14 cellular contexts compared by ENCODE assay signal in the genomic region with DNA sequence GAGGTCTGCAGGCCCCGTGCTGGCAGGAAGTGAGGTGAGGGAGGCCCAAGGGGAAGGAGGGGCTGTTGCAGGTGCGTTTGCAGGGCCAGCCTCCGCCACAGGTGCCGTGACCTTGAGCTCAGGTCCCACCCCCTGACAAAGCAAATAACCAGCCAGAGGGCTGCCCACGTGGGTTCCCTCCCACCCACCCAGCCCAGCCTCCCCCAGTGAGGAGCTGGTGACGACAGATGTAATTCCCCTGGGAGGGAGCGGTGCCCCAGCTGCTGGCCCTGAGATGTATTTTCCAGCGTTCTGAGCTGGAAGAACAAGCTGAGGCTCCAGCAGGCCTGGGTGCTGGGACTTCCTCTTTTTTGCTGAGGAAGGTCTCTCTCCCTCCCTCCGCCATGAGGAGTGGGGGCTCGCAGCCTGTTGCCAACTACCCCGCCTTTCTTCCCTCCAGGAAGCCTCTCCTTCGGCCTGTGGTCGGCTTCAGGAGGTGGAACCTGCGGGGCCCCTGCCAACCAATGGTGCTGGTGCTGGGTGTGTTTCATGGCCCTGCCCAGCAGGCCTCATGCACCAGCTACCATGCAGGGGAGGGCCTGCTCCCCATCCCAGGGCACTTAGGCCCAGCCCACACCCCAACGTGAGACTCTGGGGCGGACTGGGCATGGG.
DNase-seq lines count a peak whose midpoint lies in the region; ATAC-seq and TF ChIP-seq lines count a peak whose summit lies in the region.
"Had no signal": no experiment of that assay in that cellular context is flagged by ENCODE, and none has a peak within 500 bp of the region (broad histone marks: within the 10 kb centered on the region; RNA-seq: fewer than 3 reads in every experiment).

No MANE protein-coding gene starts in this region.

- no peaks in the 10 kb centered on the region for H3K9me3 Mint-ChIP-seq in stimulated activated memory B cell treated with anti-CD40 and anti-IgM and Interleukin-4, amounts not matched to agents 10 μg/mL and 1 μg/mL and 100 μg/mL, for 72 hours
- H3K9me3 Mint-ChIP-seq: activated T-cell treated with anti-CD3 and anti-CD28 coated beads, Interleukin-2, amount 50 U/mL, for 24 hours; nephron progenitor cell had no signal

- no peaks in the 10 kb centered on the region for H3K36me3 ChIP-seq in HEK293 (ENCODE audit: control insufficient read depth in 2 of 2, insufficient read depth in 1 of 2, low read length in 2 of 2)
- H3K36me3 ChIP-seq in OCI-LY7 (ENCODE audit: insufficient read depth, low read length) = no peaks in the 10 kb centered on the region
- H3K36me3 ChIP-seq: spleen had no signal

- peak; percentile 42 for ATAC-seq in stimulated activated memory B cell treated with anti-CD40 and anti-IgM and Interleukin-4, amounts not matched to agents 10 μg/mL and 1 μg/mL and 100 μg/mL, for 72 hours
- ATAC-seq: PC-3 had no signal

- H3K27ac ChIP-seq in HEK293 (ENCODE audit: extremely low read depth, low read depth, low read length) = no peak overlapping the region
- no peak overlapping the region for H3K27ac ChIP-seq in OCI-LY7 (ENCODE audit: low read depth, low read length, poor library complexity, severe bottlenecking)
- H3K27ac ChIP-seq: epithelial cell of prostate, spleen had no signal

- no peaks in the 10 kb centered on the region for H3K9me3 ChIP-seq in HEK293 (ENCODE audit: control insufficient read depth, insufficient read depth, low read depth, low read length)
- H3K9me3 ChIP-seq in OCI-LY7 (ENCODE audit: low read length) = no peaks in the 10 kb centered on the region
- H3K9me3 ChIP-seq: spleen had no signal

- H3K4me1 ChIP-seq in HEK293 (ENCODE audit: control insufficient read depth, insufficient read depth, low read length) (no peaks in the 10 kb centered on the region), OCI-LY7 (ENCODE audit: insufficient read depth, low read length, poor library complexity, severe bottlenecking) (peaks cover 14% of the 10 kb centered on the region)

- peaks cover 14% of the 10 kb centered on the region for H3K27me3 Mint-ChIP-seq in stimulated activated memory B cell treated with anti-CD40 and anti-IgM and Interleukin-4, amounts not matched to agents 10 μg/mL and 1 μg/mL and 100 μg/mL, for 72 hours

- TF ChIP-seq CTCF in HEK293 (tag by site-specific recombination; IDR thresholded peaks at IDR 0.05) (no peak), OCI-LY7 (conservative IDR thresholded peaks at IDR 0.05; ENCODE audit: low read length) (no peak)

- no peak overlapping the region for H3K4me3 Mint-ChIP-seq in stimulated activated memory B cell treated with anti-CD40 and anti-IgM and Interleukin-4, amounts not matched to agents 10 μg/mL and 1 μg/mL and 100 μg/mL, for 72 hours
- H3K4me3 Mint-ChIP-seq: activated T-cell treated with anti-CD3 and anti-CD28 coated beads, Interleukin-2, amount 50 U/mL, for 24 hours; nephron progenitor cell had no signal

- 0 out of 2 replicates have a peak overlapping the region, but pooled peaks have one; percentile 46 for H2AFZ ChIP-seq in OCI-LY7 (ENCODE audit: low read length)

- peak overlapping the region; percentile 45 for H3K4me2 ChIP-seq in OCI-LY7 (ENCODE audit: low read length)

- H3K9me2 ChIP-seq in OCI-LY7 (ENCODE audit: insufficient read depth, low read length) = no peaks in the 10 kb centered on the region

- H4K20me1 ChIP-seq in OCI-LY7 (ENCODE audit: insufficient read depth, low read length) = no peaks in the 10 kb centered on the region

- H3K4me3 ChIP-seq in HEK293 (ENCODE audit: low read depth, low read length) (no peak overlapping the region), OCI-LY7 (ENCODE audit: low read depth, low read length, poor library complexity, severe bottlenecking) (no peak overlapping the region)
- H3K4me3 ChIP-seq: spleen had no signal

- intact Hi-C loops in OCI-LY7 (cut with micrococcal nuclease; ENCODE audit: unreplicated experiment) = no loop called here

- POLR2A ChIA-PET in HEK293 (lab: Yijun Ruan, JAX) = interaction anchor here (0.7 kb wide), 1 partner anchor 350 kb away, joined by 6 read pairs; no protein-coding TSS in a partner anchor
- POLR2A ChIA-PET in OCI-LY7 (lab: Charles Lee) = no interaction called here

- CTCF ChIA-PET in HEK293 (lab: Yijun Ruan, JAX) = interaction anchor here (0.7 kb wide), 1 partner anchor 43 kb away, joined by 3 read pairs; no protein-coding TSS in a partner anchor
- CTCF ChIA-PET in OCI-LY7 (lab: Charles Lee; ENCODE audit: unreplicated experiment) = no interaction called here

- H3K27ac Mint-ChIP-seq in stimulated activated memory B cell treated with anti-CD40 and anti-IgM and Interleukin-4, amounts not matched to agents 10 μg/mL and 1 μg/mL and 100 μg/mL, for 72 hours = no peak overlapping the region
- H3K27ac Mint-ChIP-seq: activated T-cell treated with anti-CD3 and anti-CD28 coated beads, Interleukin-2, amount 50 U/mL, for 24 hours; nephron progenitor cell had no signal

- H3K36me3 Mint-ChIP-seq in stimulated activated memory B cell treated with anti-CD40 and anti-IgM and Interleukin-4, amounts not matched to agents 10 μg/mL and 1 μg/mL and 100 μg/mL, for 72 hours = no peaks in the 10 kb centered on the region

- H3K4me1 Mint-ChIP-seq in stimulated activated memory B cell treated with anti-CD40 and anti-IgM and Interleukin-4, amounts not matched to agents 10 μg/mL and 1 μg/mL and 100 μg/mL, for 72 hours = peaks cover 4% of the 10 kb centered on the region

- no peaks in the 10 kb centered on the region for H3K79me2 ChIP-seq in OCI-LY7 (ENCODE audit: insufficient read depth, low read depth, low read length)

- BruUV-seq in OCI-LY7 (replicated peaks; lab: Mats Ljungman, UMichigan) = no TSS peak

- peak; percentile 67 for DNase-seq in OCI-LY7 (ENCODE audit: low spot score)
- DNase-seq in germinal center (ENCODE audit: low spot score) = peak; percentile 27
- no peak for DNase-seq in NCI-H2107 treated with DMSO at 0.1 percent for 48 hours (lab: John Stamatoyannopoulos, UW; ENCODE audit: unreplicated experiment)
- no peak for DNase-seq in hepatic stellate cell (ENCODE audit: low spot score)
- no peak for DNase-seq in NCI-H524 treated with DMSO at 0.1 percent for 48 hours (lab: John Stamatoyannopoulos, UW)
- no peak for DNase-seq in 8988T
- DNase-seq: activated T-cell treated with anti-CD3 and anti-CD28 coated beads, Interleukin-2, amount 50 U/mL, for 24 hours; MM.1S; nephron progenitor cell; PC-3; spleen had no signal

TF ChIP-seq in HEK293, 187 proteins besides CTCF, POLR2A, EP300 and RAD21:
- no peak for TF ChIP-seq ZNF747 (tag by site-specific recombination; IDR thresholded peaks at IDR 0.05)
- peak; percentile 44 for TF ChIP-seq GLIS1 (tag by site-specific recombination; IDR thresholded peaks at IDR 0.05)
- TF ChIP-seq ZIC2 (tag by site-specific recombination; IDR thresholded peaks at IDR 0.05) = 0 out of 2 replicates have a peak, but pooled peaks have one; percentile 46
- no peak for TF ChIP-seq ZNF549 (tag by site-specific recombination; IDR thresholded peaks at IDR 0.05)
- no peak for TF ChIP-seq ZNF266 (tag by site-specific recombination; IDR thresholded peaks at IDR 0.05; ENCODE audit: low read depth)
- no peak for TF ChIP-seq SCRT1 (tag by site-specific recombination; IDR thresholded peaks at IDR 0.05; ENCODE audit: borderline replicate concordance)

Comparison
In these comparisons a context has a peak if more than half of its experiments do, and no peak if none do; other contexts are left out.
1. DNase-seq: peak in OCI-LY7 (single experiment) and germinal center (single experiment); none in NCI-H2107 treated with DMSO at 0.1 percent for 48 hours (single experiment), hepatic stellate cell (single experiment), NCI-H524 treated with DMSO at 0.1 percent for 48 hours (single experiment) and 8988T (single experiment).